ENCODE assay signal across 10 cellular contexts in the genomic region with DNA sequence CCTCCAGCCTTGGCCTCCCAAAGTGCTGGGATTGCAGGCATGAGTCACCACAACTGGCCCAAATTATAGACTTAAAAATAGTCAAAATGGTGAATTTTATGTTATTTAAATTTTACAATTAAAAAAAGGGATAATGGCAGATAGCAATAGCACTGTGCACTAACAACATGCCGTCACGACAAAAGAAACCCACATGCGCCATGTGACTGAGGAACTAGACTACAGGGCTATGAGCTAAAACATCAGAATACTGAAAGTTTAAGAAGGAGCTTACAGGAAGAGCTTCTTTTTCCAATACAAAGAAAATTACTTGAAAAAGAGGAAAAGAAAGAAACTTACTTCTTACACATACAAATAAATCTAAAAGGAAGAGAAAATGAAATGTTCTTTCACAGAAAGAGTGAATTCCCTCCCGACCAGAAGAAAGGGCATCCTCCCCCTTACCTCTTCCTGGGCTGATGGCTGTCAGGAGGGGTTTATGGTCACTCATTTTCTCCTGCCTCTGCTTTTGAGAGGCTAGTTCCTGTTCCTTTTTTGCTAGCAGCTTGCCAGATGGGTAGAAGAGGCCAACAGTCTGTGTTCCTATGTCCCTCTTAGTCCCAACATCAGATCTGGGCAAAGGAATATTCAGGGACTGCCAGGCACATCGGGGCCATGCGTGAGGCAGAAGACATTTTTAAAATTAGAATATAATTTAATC. TPM values are rescaled to one million over a fixed set of nuclear protein-coding genes. Genes with fewer than 3 reads are reported as not detected.
DNase-seq lines count a peak whose midpoint lies in the region; ATAC-seq and TF ChIP-seq lines count a peak whose summit lies in the region.
"Had no signal": no experiment of that assay in that cellular context is flagged by ENCODE, and none has a peak within 500 bp of the region (broad histone marks: within the 10 kb centered on the region; RNA-seq: fewer than 3 reads in every experiment).

No MANE protein-coding gene starts in this region.

- ATAC-seq in GM18517 (IDR thresholded peaks at IDR 0.05; ENCODE audit: unreplicated experiment) (peak; percentile 40), HG02943 (IDR thresholded peaks at IDR 0.05; ENCODE audit: low read depth, unreplicated experiment) (peak; percentile 40), upper lobe of right lung (no peak)

- H2AFZ ChIP-seq in neural cell (ENCODE audit: low read depth, low read length), result peak overlapping the region; percentile 16

- intact Hi-C loops in upper lobe of right lung (cut with DNase I), result no loop called here

- no peaks in the 10 kb centered on the region for H3K36me3 ChIP-seq in neural cell (ENCODE audit: insufficient read depth, low read length)
- H3K36me3 ChIP-seq in upper lobe of right lung, result no peaks in the 10 kb centered on the region

- H3K9me3 ChIP-seq in neural cell (ENCODE audit: low read length) (no peaks in the 10 kb centered on the region), upper lobe of right lung (no peaks in the 10 kb centered on the region)

- H3K27ac ChIP-seq in neural cell (ENCODE audit: low read length) (peak overlapping the region; percentile 75), upper lobe of right lung (no peak overlapping the region)

- H3F3A ChIP-seq in neural cell (ENCODE audit: insufficient read depth, low read length, poor library complexity, severe bottlenecking), result no peaks in the 10 kb centered on the region

- H3K4me1 ChIP-seq in upper lobe of right lung, result no peaks in the 10 kb centered on the region

- H3K9me3 Mint-ChIP-seq in activated T-cell treated with anti-CD3 and anti-CD28 coated beads, Interleukin-2, amount 50 U/mL, for 24 hours, result no peaks in the 10 kb centered on the region

- TF ChIP-seq RAD21 in neural cell (conservative IDR thresholded peaks at IDR 0.05), result no peak

- no peaks in the 10 kb centered on the region for H4K20me1 ChIP-seq in neural cell (ENCODE audit: insufficient read depth)

- no peak overlapping the region for H3K4me2 ChIP-seq in neural cell (ENCODE audit: low read length)

- peaks cover 4% of the 10 kb centered on the region for H3K4me1 Mint-ChIP-seq in activated T-cell treated with anti-CD3 and anti-CD28 coated beads, Interleukin-2, amount 50 U/mL, for 24 hours (ENCODE audit: low read depth)

- no peak for TF ChIP-seq EP300 in neural cell (conservative IDR thresholded peaks at IDR 0.05; ENCODE audit: poor library complexity, severe bottlenecking)

- TF ChIP-seq CTCF in neural cell (IDR thresholded peaks at IDR 0.05; ENCODE audit: poor library complexity, severe bottlenecking) (no peak), upper lobe of right lung (IDR thresholded peaks at IDR 0.05) (no peak)

- no peak overlapping the region for H3K4me3 Mint-ChIP-seq in activated T-cell treated with anti-CD3 and anti-CD28 coated beads, Interleukin-2, amount 50 U/mL, for 24 hours

- H3K27ac Mint-ChIP-seq in activated T-cell treated with anti-CD3 and anti-CD28 coated beads, Interleukin-2, amount 50 U/mL, for 24 hours, result no peak overlapping the region

- H3K27me3 ChIP-seq in neural cell (ENCODE audit: insufficient read depth, low read depth, low read length) (no peaks in the 10 kb centered on the region), upper lobe of right lung (no peaks in the 10 kb centered on the region)

- no peaks in the 10 kb centered on the region for H3K9me2 ChIP-seq in neural cell (ENCODE audit: insufficient read depth, low read length)

- H3K27me3 Mint-ChIP-seq in activated T-cell treated with anti-CD3 and anti-CD28 coated beads, Interleukin-2, amount 50 U/mL, for 24 hours, result no peaks in the 10 kb centered on the region

- no peak overlapping the region for H3K4me3 ChIP-seq in neural cell (ENCODE audit: low read length)
- H3K4me3 ChIP-seq in upper lobe of right lung, result no peak overlapping the region

- no peaks in the 10 kb centered on the region for H3K36me3 Mint-ChIP-seq in activated T-cell treated with anti-CD3 and anti-CD28 coated beads, Interleukin-2, amount 50 U/mL, for 24 hours (ENCODE audit: low read depth)

- DNase-seq in SK-MEL-5 (ENCODE audit: low read depth, low spot score), result peak; percentile 38
- no peak for DNase-seq in upper lobe of right lung
- no peak for DNase-seq in DMS53 (lab: John Stamatoyannopoulos, UW)
- no peak for DNase-seq in NCI-H128 (lab: John Stamatoyannopoulos, UW; ENCODE audit: unreplicated experiment)
- no peak for DNase-seq in activated T-cell treated with anti-CD3 and anti-CD28 coated beads, Interleukin-2, amount 50 U/mL, for 24 hours
- DNase-seq: NK-92 treated with Interleukin-12 subunit alpha and Interleukin-12 subunit beta, amount 100 ng/mL, for 24 hours; right cardiac atrium had no signal

- in situ Hi-C loops in SK-MEL-5 (cut with HindIII; ENCODE audit: low pct_unique_long_range_greater_than_20kb, low sequenced_read_pairs), result no loop called here

- H3K9ac ChIP-seq in neural cell (ENCODE audit: low read length), result peak overlapping the region; percentile 50

- H3K79me2 ChIP-seq in neural cell (replicated peaks; ENCODE audit: insufficient read depth, low read length), result no peaks in the 10 kb centered on the region

TF ChIP-seq in neural cell, 6 proteins besides CTCF, POLR2A, EP300 and RAD21:
- TF ChIP-seq, protein P1, sequence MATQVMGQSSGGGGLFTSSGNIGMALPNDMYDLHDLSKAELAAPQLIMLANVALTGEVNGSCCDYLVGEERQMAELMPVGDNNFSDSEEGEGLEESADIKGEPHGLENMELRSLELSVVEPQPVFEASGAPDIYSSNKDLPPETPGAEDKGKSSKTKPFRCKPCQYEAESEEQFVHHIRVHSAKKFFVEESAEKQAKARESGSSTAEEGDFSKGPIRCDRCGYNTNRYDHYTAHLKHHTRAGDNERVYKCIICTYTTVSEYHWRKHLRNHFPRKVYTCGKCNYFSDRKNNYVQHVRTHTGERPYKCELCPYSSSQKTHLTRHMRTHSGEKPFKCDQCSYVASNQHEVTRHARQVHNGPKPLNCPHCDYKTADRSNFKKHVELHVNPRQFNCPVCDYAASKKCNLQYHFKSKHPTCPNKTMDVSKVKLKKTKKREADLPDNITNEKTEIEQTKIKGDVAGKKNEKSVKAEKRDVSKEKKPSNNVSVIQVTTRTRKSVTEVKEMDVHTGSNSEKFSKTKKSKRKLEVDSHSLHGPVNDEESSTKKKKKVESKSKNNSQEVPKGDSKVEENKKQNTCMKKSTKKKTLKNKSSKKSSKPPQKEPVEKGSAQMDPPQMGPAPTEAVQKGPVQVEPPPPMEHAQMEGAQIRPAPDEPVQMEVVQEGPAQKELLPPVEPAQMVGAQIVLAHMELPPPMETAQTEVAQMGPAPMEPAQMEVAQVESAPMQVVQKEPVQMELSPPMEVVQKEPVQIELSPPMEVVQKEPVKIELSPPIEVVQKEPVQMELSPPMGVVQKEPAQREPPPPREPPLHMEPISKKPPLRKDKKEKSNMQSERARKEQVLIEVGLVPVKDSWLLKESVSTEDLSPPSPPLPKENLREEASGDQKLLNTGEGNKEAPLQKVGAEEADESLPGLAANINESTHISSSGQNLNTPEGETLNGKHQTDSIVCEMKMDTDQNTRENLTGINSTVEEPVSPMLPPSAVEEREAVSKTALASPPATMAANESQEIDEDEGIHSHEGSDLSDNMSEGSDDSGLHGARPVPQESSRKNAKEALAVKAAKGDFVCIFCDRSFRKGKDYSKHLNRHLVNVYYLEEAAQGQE (IDR thresholded peaks at IDR 0.05; ENCODE audit: borderline replicate concordance), result no peak
- TF ChIP-seq POLR2AphosphoS5 (IDR thresholded peaks at IDR 0.05), result no peak
- no peak for TF ChIP-seq SMC3 (conservative IDR thresholded peaks at IDR 0.05; ENCODE audit: poor library complexity)
- no peak for TF ChIP-seq MXI1 (conservative IDR thresholded peaks at IDR 0.05; ENCODE audit: poor library complexity, severe bottlenecking)
- no peak for TF ChIP-seq EZH2 (IDR thresholded peaks at IDR 0.05; ENCODE audit: borderline replicate concordance, insufficient read depth, low read length, poor library complexity, severe bottlenecking)
- no peak for TF ChIP-seq TAF1 (IDR thresholded peaks at IDR 0.05; ENCODE audit: low read depth)

RNA-seq across cellular contexts. Expression of a gene that starts 54.5 kb away (rescaled TPM):
- 2.7 and 4.6 TPM in 2 replicates for total RNA-seq in SK-MEL-5 (2014; rRNA removed; shearing (Covaris generic))
- 3.7 and 6.3 TPM in 2 replicates for polyA plus RNA-seq in SK-MEL-5 (2015; cell fraction: cytosol; rRNA removed)
- polyA plus RNA-seq in SK-MEL-5 (2015; cell fraction: nucleus; rRNA removed), result 9.5 and 12.8 TPM in 2 replicates
- polyA plus RNA-seq in neural cell, result 10.6 and 17.0 TPM in 2 replicates
- polyA minus RNA-seq in neural cell, result 8.0 and 12.6 TPM in 2 replicates
- total RNA-seq in upper lobe of right lung, result 2.7 TPM

RNA-seq across cellular contexts. Expression of a gene that starts 54.8 kb away (rescaled TPM):
- total RNA-seq in SK-MEL-5 (2014; rRNA removed; shearing (Covaris generic)), result 24.2 and 26.3 TPM in 2 replicates
- polyA plus RNA-seq in SK-MEL-5 (2015; cell fraction: cytosol; rRNA removed), result 13.1 and 20.0 TPM in 2 replicates
- polyA plus RNA-seq in SK-MEL-5 (2015; cell fraction: nucleus; rRNA removed), result 29.3 and 29.7 TPM in 2 replicates
- 47.3 and 54.9 TPM in 2 replicates for polyA plus RNA-seq in neural cell
- 27.7 and 31.4 TPM in 2 replicates for polyA minus RNA-seq in neural cell
- total RNA-seq in upper lobe of right lung, result 7.2 TPM
